ENCODE assay signal across 15 cellular contexts in the genomic region with DNA sequence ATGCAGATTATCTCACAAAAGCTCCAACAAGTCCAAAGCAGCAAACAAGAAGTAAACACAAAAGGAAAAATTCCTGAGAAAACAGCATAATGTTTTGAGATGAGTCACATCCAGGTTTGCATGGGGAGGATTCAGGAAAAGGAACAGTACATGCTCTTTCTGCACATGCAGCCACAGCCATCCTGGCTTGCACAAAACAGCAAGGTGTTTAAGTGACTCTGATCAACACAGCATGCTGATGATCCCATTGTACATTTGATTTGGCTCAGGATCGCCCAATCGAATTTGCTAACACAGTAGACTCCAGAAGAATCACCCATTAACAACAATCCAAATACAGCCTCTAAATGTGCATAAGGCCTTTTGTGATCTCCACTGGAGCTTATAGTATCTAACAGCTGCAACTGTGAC.
DNase-seq lines count a peak whose midpoint lies in the region; TF ChIP-seq lines count a peak whose summit lies in the region.
"Had no signal": no experiment of that assay in that cellular context is flagged by ENCODE, and none has a peak within 500 bp of the region (broad histone marks: within the 10 kb centered on the region; RNA-seq: fewer than 3 reads in every experiment).

No MANE protein-coding gene starts in this region.

- H3K4ac ChIP-seq in trophoblast cell (ENCODE audit: low read depth, low read length), result no peak overlapping the region

- H3K18ac ChIP-seq in trophoblast cell (ENCODE audit: low read length), result no peak overlapping the region

- H3K4me3 ChIP-seq in HUES6 (ENCODE audit: low read depth, low read length) (no peak overlapping the region; the same call in 1 of the 2 replicates), trophoblast cell (ENCODE audit: low read depth, low read length) (no peak overlapping the region)

- H4K8ac ChIP-seq in trophoblast cell (ENCODE audit: low read depth, low read length), result peak overlapping the region; percentile 4

- H3K36me3 ChIP-seq in HUES6 (ENCODE audit: control insufficient read depth, insufficient read depth, low read length) (peaks cover 2% of the 10 kb centered on the region; the same call in 1 of the 2 replicates), trophoblast cell (ENCODE audit: control insufficient read depth in 1 of 2, insufficient read depth in 2 of 2, low read length in 2 of 2) (no peaks in the 10 kb centered on the region)

- H3K23ac ChIP-seq in trophoblast cell (ENCODE audit: low read length), result no peak overlapping the region

- H2BK120ac ChIP-seq in trophoblast cell (ENCODE audit: insufficient read depth, low read length, poor library complexity), result peak overlapping the region; percentile 20

- TF ChIP-seq CTCF in endothelial cell (IDR thresholded peaks at IDR 0.05; ENCODE audit: unreplicated experiment) (no peak), CD14-positive monocyte (IDR thresholded peaks at IDR 0.05) (no peak)

- DNase-seq in NCI-H748 treated with DMSO at 0.1 percent for 48 hours (lab: John Stamatoyannopoulos, UW) (peak; percentile 9), endothelial cell (ENCODE audit: low spot score) (no peak), trophoblast cell (peak in 1 of 2 donors; percentile 21), CD14-positive monocyte (ENCODE audit: low spot score) (no peak), OCI-M1 (lab: John Stamatoyannopoulos, UW) (no peak)
- no peak for DNase-seq in stimulated activated CD4-positive, alpha-beta T cell treated with anti-CD3 and anti-CD28 coated beads, Interleukin-15, amount 100 ng/mL, for 24 hours
- DNase-seq: activated CD4-positive, alpha-beta T cell treated with anti-CD3 and anti-CD28 coated beads, Interleukin-2, amount 10 ng/mL, durations not matched to agents 7 days and 5 days; aorta; CD4-positive, alpha-beta T cell; effector CD4-positive, alpha-beta T cell; NCI-H1092; small intestine; T-cell had no signal

- H3K27ac Mint-ChIP-seq in endothelial cell (ENCODE audit: unreplicated experiment), result peak overlapping the region; percentile 91
- no peak overlapping the region for H3K27ac Mint-ChIP-seq in CD14-positive monocyte
- H3K27ac Mint-ChIP-seq: activated CD4-positive, alpha-beta T cell treated with anti-CD3 and anti-CD28 coated beads, Interleukin-2, amount 10 ng/mL, durations not matched to agents 7 days and 5 days; activated T-helper 1 cell treated with anti-CD3 and anti-CD28 coated beads, Interleukin-12 subunit alpha, Interleukin-12 subunit beta, Interleukin-2, Interleukin-4 antibody, amounts not matched to agents 30 ng/mL and 10 ng/mL and 1 ng/mL, durations not matched to agents 14 hours and 24 hours and 36 hours; CD4-positive, alpha-beta T cell; T-cell had no signal

- no peaks in the 10 kb centered on the region for H3K9me3 ChIP-seq in HUES6 (ENCODE audit: control insufficient read depth, insufficient read depth, low read depth, low read length)
- H3K9me3 ChIP-seq in trophoblast cell (ENCODE audit: insufficient read depth, low read depth, low read length), result no peaks in the 10 kb centered on the region

- H3K9ac ChIP-seq in HUES6 (ENCODE audit: low read length) (no peak overlapping the region), trophoblast cell (ENCODE audit: low read length) (no peak overlapping the region)

- H3K79me2 ChIP-seq in trophoblast cell (ENCODE audit: control insufficient read depth, insufficient read depth, low read length, poor library complexity), result no peaks in the 10 kb centered on the region

- H3K4me3 Mint-ChIP-seq in endothelial cell (ENCODE audit: unreplicated experiment) (no peak overlapping the region), CD14-positive monocyte (no peak overlapping the region)
- H3K4me3 Mint-ChIP-seq: activated CD4-positive, alpha-beta T cell treated with anti-CD3 and anti-CD28 coated beads, Interleukin-2, amount 10 ng/mL, durations not matched to agents 7 days and 5 days; activated T-helper 1 cell treated with anti-CD3 and anti-CD28 coated beads, Interleukin-12 subunit alpha, Interleukin-12 subunit beta, Interleukin-2, Interleukin-4 antibody, amounts not matched to agents 30 ng/mL and 10 ng/mL and 1 ng/mL, durations not matched to agents 14 hours and 24 hours and 36 hours; CD4-positive, alpha-beta T cell; T-cell had no signal

- H2BK12ac ChIP-seq in trophoblast cell (ENCODE audit: low read length), result no peak overlapping the region

- H3K27me3 Mint-ChIP-seq in endothelial cell (ENCODE audit: unreplicated experiment) (no peaks in the 10 kb centered on the region), CD14-positive monocyte (ENCODE audit: low read depth in 3 of 3) (peaks cover 0 to 2% (median 0%) of the 10 kb centered on the region in 3 donors)
- H3K27me3 Mint-ChIP-seq: activated CD4-positive, alpha-beta T cell treated with anti-CD3 and anti-CD28 coated beads, Interleukin-2, amount 10 ng/mL, durations not matched to agents 7 days and 5 days; CD4-positive, alpha-beta T cell; T-cell had no signal

- no peaks in the 10 kb centered on the region for H3K36me3 Mint-ChIP-seq in endothelial cell (ENCODE audit: low read depth, unreplicated experiment)
- H3K36me3 Mint-ChIP-seq in CD14-positive monocyte, result no peaks in the 10 kb centered on the region
- H3K36me3 Mint-ChIP-seq: T-cell had no signal

- H3K4me1 Mint-ChIP-seq in endothelial cell (ENCODE audit: unreplicated experiment) (peaks cover 39% of the 10 kb centered on the region), CD14-positive monocyte (no peaks in the 10 kb centered on the region)
- H3K4me1 Mint-ChIP-seq: activated CD4-positive, alpha-beta T cell treated with anti-CD3 and anti-CD28 coated beads, Interleukin-2, amount 10 ng/mL, durations not matched to agents 7 days and 5 days had no signal

- no CpG with 5 or more reads among the region's 2 CpGs for WGBS in trophoblast cell (ENCODE audit: extremely low coverage, insufficient coverage, insufficient read length)

- H2BK5ac ChIP-seq in trophoblast cell (ENCODE audit: low read depth, low read length, poor library complexity), result peak overlapping the region; percentile 31

- intact Hi-C loops in CD14-positive monocyte (cut with micrococcal nuclease), result no loop called here

- H3K14ac ChIP-seq in trophoblast cell (ENCODE audit: low read length), result peak overlapping the region; percentile 48

- peak overlapping the region; percentile 8 for H4K91ac ChIP-seq in trophoblast cell (ENCODE audit: low read depth, low read length)

- no peak overlapping the region for H2AFZ ChIP-seq in trophoblast cell (ENCODE audit: insufficient read depth, low read length, poor library complexity)

- H3K9me3 Mint-ChIP-seq in endothelial cell (ENCODE audit: unreplicated experiment) (no peaks in the 10 kb centered on the region), CD14-positive monocyte (peaks cover 0 to 3% (median 0%) of the 10 kb centered on the region in 7 donors)

- no peak overlapping the region for H2AK5ac ChIP-seq in trophoblast cell (ENCODE audit: low read length)

- H3K27me3 ChIP-seq in HUES6 (ENCODE audit: control insufficient read depth, insufficient read depth, low read length) (no peaks in the 10 kb centered on the region), trophoblast cell (ENCODE audit: insufficient read depth, low read length) (no peaks in the 10 kb centered on the region)

- H4K12ac ChIP-seq in trophoblast cell (ENCODE audit: low read depth, low read length), result no peak overlapping the region

- H3K4me1 ChIP-seq in HUES6 (ENCODE audit: control insufficient read depth, insufficient read depth, low read length), result peaks cover 46% of the 10 kb centered on the region
- H3K4me1 ChIP-seq in trophoblast cell (ENCODE audit: control insufficient read depth in 1 of 2, insufficient read depth in 2 of 2, low read length in 2 of 2), result peaks cover 17 to 25% of the 10 kb centered on the region in 2 experiments

- H3K79me1 ChIP-seq in trophoblast cell (ENCODE audit: low read length), result peaks cover 20% of the 10 kb centered on the region

- H3K4me2 ChIP-seq in trophoblast cell (ENCODE audit: low read length), result peak overlapping the region; percentile 3

- H3K27ac ChIP-seq in HUES6 (ENCODE audit: low read depth, low read length) (peak overlapping the region; percentile 76), trophoblast cell (ENCODE audit: low read depth, low read length) (peak overlapping the region; percentile 52)
